Comparison of ENCODE assay signal across 30 cellular contexts in genomic region chr15:40501487-40501886, GRCh38. TPM values are rescaled to one million over a fixed set of nuclear protein-coding genes. Genes with fewer than 3 reads are reported as not detected.
DNase-seq lines count a peak whose midpoint lies in the region; ATAC-seq, FAIRE-seq and TF ChIP-seq lines count a peak whose summit lies in the region.
"Had no signal": no experiment of that assay in that cellular context is flagged by ENCODE, and none has a peak within 500 bp of the region (broad histone marks: within the 10 kb centered on the region; RNA-seq: fewer than 3 reads in every experiment).

No MANE protein-coding gene starts in this region.

- H3K4me1 Mint-ChIP-seq in stimulated activated memory B cell treated with anti-CD40 and anti-IgM and Interleukin-4, amounts not matched to agents 10 μg/mL and 1 μg/mL and 100 μg/mL, for 72 hours, result peaks cover 1% of the 10 kb centered on the region
- H3K4me1 Mint-ChIP-seq: central memory CD8-positive, alpha-beta T cell had no signal

- H3K27ac Mint-ChIP-seq in stimulated activated memory B cell treated with anti-CD40 and anti-IgM and Interleukin-4, amounts not matched to agents 10 μg/mL and 1 μg/mL and 100 μg/mL, for 72 hours, result no peak overlapping the region
- H3K27ac Mint-ChIP-seq: activated naive CD8-positive, alpha-beta T cell treated with anti-CD3 and anti-CD28 coated beads, Interleukin-2, amount 50 U/mL, for 24 hours; effector memory CD8-positive, alpha-beta T cell; naive thymus-derived CD8-positive, alpha-beta T cell; T-helper 1 cell treated with Interleukin-12 subunit alpha and Interleukin-12 subunit beta and Interleukin-4 antibody, amounts not matched to agents 30 μg/mL and 1 μg/mL, for 36 hours; type B pancreatic cell had no signal

- no peak overlapping the region for H3K4me3 Mint-ChIP-seq in stimulated activated memory B cell treated with anti-CD40 and anti-IgM and Interleukin-4, amounts not matched to agents 10 μg/mL and 1 μg/mL and 100 μg/mL, for 72 hours
- H3K4me3 Mint-ChIP-seq: activated naive CD8-positive, alpha-beta T cell treated with anti-CD3 and anti-CD28 coated beads, Interleukin-2, amount 50 U/mL, for 24 hours; central memory CD8-positive, alpha-beta T cell; effector memory CD8-positive, alpha-beta T cell; naive thymus-derived CD8-positive, alpha-beta T cell; T-helper 1 cell treated with Interleukin-12 subunit alpha and Interleukin-12 subunit beta and Interleukin-4 antibody, amounts not matched to agents 30 μg/mL and 1 μg/mL, for 36 hours; type B pancreatic cell had no signal

- no peak overlapping the region for H3K9ac ChIP-seq in skeletal muscle satellite cell (ENCODE audit: low read depth, low read length)

- H3K4me3 ChIP-seq in epithelial cell of esophagus (ENCODE audit: low read length), result no peak overlapping the region
- H3K4me3 ChIP-seq in skeletal muscle satellite cell (ENCODE audit: low read length), result no peak overlapping the region
- H3K4me3 ChIP-seq: heart right ventricle, lower lobe of right lung, prostate gland had no signal

- H3K4me2 ChIP-seq in skeletal muscle satellite cell (ENCODE audit: low read length), result peak overlapping the region; percentile 40

- peaks cover 46% of the 10 kb centered on the region for H3K27me3 Mint-ChIP-seq in stimulated activated memory B cell treated with anti-CD40 and anti-IgM and Interleukin-4, amounts not matched to agents 10 μg/mL and 1 μg/mL and 100 μg/mL, for 72 hours

- ATAC-seq in stimulated activated memory B cell treated with anti-CD40 and anti-IgM and Interleukin-4, amounts not matched to agents 10 μg/mL and 1 μg/mL and 100 μg/mL, for 72 hours, result no peak
- no peak for ATAC-seq in GM19328 (IDR thresholded peaks at IDR 0.05; ENCODE audit: unreplicated experiment)
- ATAC-seq: activated naive CD8-positive, alpha-beta T cell treated with anti-CD3 and anti-CD28 coated beads, Interleukin-2, amount 50 U/mL, for 24 hours; effector memory CD8-positive, alpha-beta T cell; heart right ventricle; lower lobe of right lung; naive thymus-derived CD8-positive, alpha-beta T cell; sciatic nerve had no signal

- peaks cover 27% of the 10 kb centered on the region for H3K27me3 ChIP-seq in skeletal muscle satellite cell (ENCODE audit: control insufficient read depth, insufficient read depth, low read length)

- peak; percentile 15 for DNase-seq in DMS53 (lab: John Stamatoyannopoulos, UW)
- no peak for DNase-seq in DMS53 treated with DMSO at 0.1 percent for 48 hours (lab: John Stamatoyannopoulos, UW; ENCODE audit: unreplicated experiment)
- peak; percentile 46 for DNase-seq in RCC 7860 (ENCODE audit: low spot score)
- DNase-seq in epithelial cell of esophagus (ENCODE audit: low read depth), result peak; percentile 85
- DNase-seq in frontal cortex (ENCODE audit: low spot score in 2 of 2), result no peak
- DNase-seq: activated CD4-positive, alpha-beta T cell treated with anti-CD3 and anti-CD28 coated beads, Interleukin-2, amount 50 U/mL, for 48 hours; activated naive CD8-positive, alpha-beta T cell treated with anti-CD3 and anti-CD28 coated beads, Interleukin-2, amount 50 U/mL, for 24 hours; activated T-cell treated with anti-CD3 and anti-CD28 coated beads, Interleukin-2, amount 50 U/mL, for 48 hours; Calu3; DND-41; effector memory CD8-positive, alpha-beta T cell; heart right ventricle; lower lobe of right lung; naive thymus-derived CD8-positive, alpha-beta T cell; NCI-H1436; NCI-H2081 treated with DMSO at 0.1 percent for 48 hours; NCI-H226; NCI-H774; stimulated activated CD4-positive, alpha-beta T cell treated with anti-CD3 and anti-CD28 coated beads, Interleukin-12 subunit alpha, Interleukin-12 subunit beta, amount 100 ng/mL, for 4 hours; stimulated activated CD4-positive, alpha-beta T cell treated with anti-CD3 and anti-CD28 coated beads, Interleukin-2, amount 100 ng/mL, for 48 hours had no signal

- no peak for TF ChIP-seq CTCF in epithelial cell of esophagus (IDR thresholded peaks at IDR 0.05; ENCODE audit: insufficient read depth, low read depth, low read length, missing control alignments)

- no peaks in the 10 kb centered on the region for H3K36me3 ChIP-seq in skeletal muscle satellite cell (ENCODE audit: insufficient read depth, low read length)
- H3K36me3 ChIP-seq: heart right ventricle, lower lobe of right lung, prostate gland had no signal

- no peaks in the 10 kb centered on the region for H3K36me3 Mint-ChIP-seq in stimulated activated memory B cell treated with anti-CD40 and anti-IgM and Interleukin-4, amounts not matched to agents 10 μg/mL and 1 μg/mL and 100 μg/mL, for 72 hours
- H3K36me3 Mint-ChIP-seq: naive thymus-derived CD8-positive, alpha-beta T cell; type B pancreatic cell had no signal

- no peaks in the 10 kb centered on the region for H3K9me3 ChIP-seq in skeletal muscle satellite cell (replicated peaks; ENCODE audit: low read length)
- H3K9me3 ChIP-seq: heart right ventricle, lower lobe of right lung, prostate gland had no signal

- no peaks in the 10 kb centered on the region for H3K9me3 Mint-ChIP-seq in stimulated activated memory B cell treated with anti-CD40 and anti-IgM and Interleukin-4, amounts not matched to agents 10 μg/mL and 1 μg/mL and 100 μg/mL, for 72 hours
- H3K9me3 Mint-ChIP-seq: activated naive CD8-positive, alpha-beta T cell treated with anti-CD3 and anti-CD28 coated beads, Interleukin-2, amount 50 U/mL, for 24 hours; central memory CD8-positive, alpha-beta T cell; effector memory CD8-positive, alpha-beta T cell; naive thymus-derived CD8-positive, alpha-beta T cell; T-helper 1 cell treated with Interleukin-12 subunit alpha and Interleukin-12 subunit beta and Interleukin-4 antibody, amounts not matched to agents 30 μg/mL and 1 μg/mL, for 36 hours; type B pancreatic cell had no signal

- peaks cover 27% of the 10 kb centered on the region for H3K4me1 ChIP-seq in skeletal muscle satellite cell (ENCODE audit: control insufficient read depth, insufficient read depth, low read length)
- H3K4me1 ChIP-seq: lower lobe of right lung, prostate gland had no signal

- FAIRE-seq in RCC 7860 (lab: Jason Lieb, UNC) (no peak), frontal cortex (lab: Jason Lieb, UNC) (no peak)
- FAIRE-seq: H1, TTC549 had no signal

RNA-seq across cellular contexts. Expression of gene CHST14, which starts 30.7 kb away (rescaled TPM):
- 7.1 and 8.3 TPM in 2 replicates for total RNA-seq in skeletal muscle satellite cell (2012; rRNA removed)
- total RNA-seq in frontal cortex, result 0.82 TPM

Comparison
In these comparisons a context has a peak if more than half of its experiments do, and no peak if none do; other contexts are left out.
1. DNase-seq: peak in DMS53 (single experiment), RCC 7860 (single experiment) and epithelial cell of esophagus (single experiment); none in DMS53 treated with DMSO at 0.1 percent for 48 hours (single experiment) and frontal cortex (0 of 2).